8 cellular contexts compared by ENCODE assay signal in genomic region chr6:3026811-3027626, GRCh38. TPM values are rescaled to one million over a fixed set of nuclear protein-coding genes. Genes with fewer than 3 reads are reported as not detected.
DNase-seq lines count a peak whose midpoint lies in the region; ATAC-seq and TF ChIP-seq lines count a peak whose summit lies in the region.

No MANE protein-coding gene starts in this region.

- POLR2A ChIA-PET in T-cell (lab: Charles Lee) = interaction anchor here (0.5 to 1.7 kb wide), 5 partner anchors 12 to 528 kb away, joined by 3 to 7 read pairs (median 3); partner anchors contain the start of gene NQO2 (in 1 of the 2)

- H3K27ac ChIP-seq in testis = no peak overlapping the region

- peak overlapping the region; percentile 63 to 71 (median 64) for H3K4me3 Mint-ChIP-seq in T-cell

- TF ChIP-seq CTCF in testis (IDR thresholded peaks at IDR 0.05) = no peak

- H3K27me3 Mint-ChIP-seq in T-cell = peaks cover 0 to 4% of the 10 kb centered on the region in 2 donors

- DNase-seq in activated CD4-positive, alpha-beta T cell treated with anti-CD3 and anti-CD28 coated beads for 1 hour = peak; percentile 21
- no peak for DNase-seq in activated CD4-positive, alpha-beta T cell treated with anti-CD3 and anti-CD28 coated beads, Interleukin-2, amount 50 U/mL, for 4 hours
- peak in 19 of 34 experiments; percentile 2 to 59 (median 31) for DNase-seq in T-cell
- peak; percentile 2 for DNase-seq in fibroblast of the conjunctiva (ENCODE audit: low read depth)
- DNase-seq in DMS79 (lab: John Stamatoyannopoulos, UW) = no peak
- DNase-seq in testis = no peak
- DNase-seq in GF-D8 (lab: John Stamatoyannopoulos, UW) = no peak

- no peaks in the 10 kb centered on the region for H3K36me3 Mint-ChIP-seq in T-cell

- H3K27ac Mint-ChIP-seq in T-cell = peak overlapping the region; percentile 94 to 97

- no peaks in the 10 kb centered on the region for H3K36me3 ChIP-seq in testis (ENCODE audit: low read depth, missing control alignments)

- peaks cover 46 to 62% (median 57%) of the 10 kb centered on the region in 3 donors for H3K4me1 Mint-ChIP-seq in T-cell

- H3K9me3 ChIP-seq in testis = no peaks in the 10 kb centered on the region

- CTCF ChIA-PET in T-cell (lab: Charles Lee) = interaction anchor here (0.6 to 1.6 kb wide), 3 partner anchors 11 to 37 kb away, joined by 4 to 12 read pairs (median 4); no protein-coding TSS in a partner anchor

- H3K4me3 ChIP-seq in testis = peak overlapping the region in 1 of 2 donors; percentile 32

- H3K27me3 ChIP-seq in testis = no peaks in the 10 kb centered on the region

- peak; percentile 73 for ATAC-seq in HG03025 (IDR thresholded peaks at IDR 0.05; ENCODE audit: low FRiP score, unreplicated experiment)
- peak; percentile 47 to 57 (median 52) for ATAC-seq in T-cell (replicated peaks in 1 of 4)

- H3K9me3 Mint-ChIP-seq in T-cell = no peaks in the 10 kb centered on the region

- no peak for TF ChIP-seq POLR2A in testis (IDR thresholded peaks at IDR 0.05)

- intact Hi-C loops in testis (cut with DNase I; ENCODE audit: low total_unique reads) = no loop called here

- H3K4me1 ChIP-seq in testis = peaks cover 17% of the 10 kb centered on the region

- WGBS in testis, 2 donors = 77 to 83% methylated on average over 11 to 19 of the region's 20 CpGs

RNA-seq across cellular contexts. Expression of gene NQO2, which starts 27.3 kb away (rescaled TPM):
- total RNA-seq in T-cell (10 to 100 TPM in 4 of 5 donors, 1 to 10 TPM in 1; 9.1 to 54.6 (median 33.0) TPM), testis (10 to 100 TPM in 1 of 2 donors, 1 to 10 TPM in 1; 9.5 to 16.8 TPM)
- polyA plus RNA-seq in testis (ENCODE audit: insufficient read depth, low read depth, low replicate concordance) = 35.6 TPM

RNA-seq across cellular contexts. Expression of gene RIPK1, which starts 41.3 kb away (rescaled TPM):
- 10 to 100 TPM; 22.5 to 33.8 (median 31.7) TPM for total RNA-seq in T-cell
- 10 to 100 TPM; 16.7 to 19.3 TPM for total RNA-seq in testis
- 14.3 TPM for polyA plus RNA-seq in testis (ENCODE audit: insufficient read depth, low read depth, low replicate concordance)

RNA-seq across cellular contexts. Expression of gene SERPINB6, which starts 55.7 kb away (rescaled TPM):
- 10 to 100 TPM; 30.0 to 49.0 (median 38.0) TPM for total RNA-seq in T-cell
- 100 to 1,000 TPM; 203 to 281 TPM for total RNA-seq in testis
- 348 TPM for polyA plus RNA-seq in testis (ENCODE audit: insufficient read depth, low read depth, low replicate concordance)

Comparison
In these comparisons a context has a peak if more than half of its experiments do, and no peak if none do; other contexts are left out.
1. DNase-seq: peak in activated CD4-positive, alpha-beta T cell treated with anti-CD3 and anti-CD28 coated beads for 1 hour (single experiment), T-cell (19 of 34) and fibroblast of the conjunctiva (single experiment); none in activated CD4-positive, alpha-beta T cell treated with anti-CD3 and anti-CD28 coated beads, Interleukin-2, amount 50 U/mL, for 4 hours (0 of 2), DMS79 (single experiment), testis (single experiment) and GF-D8 (single experiment).
2. RNA of gene SERPINB6, which starts 55.7 kb away (total RNA-seq): 203 to 281 TPM in testis; 30.0 to 49.0 TPM in T-cell; every median in the first group is over 4 times any median in the second.